In the genomic region with DNA sequence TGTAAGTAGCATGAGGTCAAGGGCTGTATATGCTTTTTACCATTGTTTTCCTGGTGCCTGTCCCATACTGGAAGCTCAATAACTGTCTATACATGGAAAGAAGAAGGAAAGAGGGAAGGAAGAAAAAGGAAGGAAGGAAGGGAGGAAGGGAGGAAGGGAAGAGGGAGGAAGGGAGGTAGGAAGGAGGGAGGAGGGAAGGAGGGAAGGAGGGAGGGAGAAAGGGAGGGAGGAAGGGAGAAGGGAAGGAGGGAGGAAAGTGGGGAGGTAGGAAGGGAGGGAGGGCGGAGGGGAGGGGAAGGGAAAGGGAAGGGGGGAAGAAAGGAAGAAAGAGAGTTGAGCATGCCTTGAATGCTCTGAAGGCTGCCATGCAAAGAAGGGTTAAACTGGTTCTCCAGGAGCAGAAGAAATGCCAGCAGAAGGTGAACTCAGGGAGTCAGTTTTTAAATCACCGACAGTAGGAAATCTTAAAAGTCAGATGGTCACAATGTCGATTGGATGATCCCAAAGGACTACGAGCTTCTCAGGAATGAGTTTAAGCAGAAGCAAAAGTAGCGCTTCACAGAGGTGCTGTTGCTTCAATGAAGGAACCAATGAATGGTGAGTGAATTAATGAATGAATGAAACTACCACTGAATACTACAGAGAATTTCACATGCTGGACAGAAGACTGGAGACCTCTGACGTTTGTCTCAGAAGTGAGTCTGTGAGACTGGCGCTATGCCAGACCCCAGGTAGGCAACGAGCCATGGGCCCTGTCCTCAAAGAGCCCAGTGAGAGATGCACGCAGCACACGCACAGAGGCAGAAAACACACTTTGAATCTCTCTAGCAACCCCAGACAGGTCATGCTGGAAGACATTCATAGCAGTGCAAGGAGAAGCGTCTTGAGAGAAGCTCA, we compare ENCODE assay signal across 1 cellular context.
TF ChIP-seq lines count a peak whose summit lies in the region.

No MANE protein-coding gene starts in this region.

TF ChIP-seq in IMR-90, 13 proteins besides CTCF, POLR2A, EP300 and RAD21 (continued from another document):
- no peak for TF ChIP-seq BHLHE40 (IDR thresholded peaks at IDR 0.05; ENCODE audit: low read depth, low read length)
- no peak for TF ChIP-seq CEBPB (IDR thresholded peaks at IDR 0.05; ENCODE audit: low read depth, low read length)
- no peak for TF ChIP-seq NFE2L2 (IDR thresholded peaks at IDR 0.05; ENCODE audit: low read depth, low read length)
- TF ChIP-seq MAFK (IDR thresholded peaks at IDR 0.05; ENCODE audit: low read depth, low read length) = no peak
